Comparison of ENCODE assay signal across 24 cellular contexts in the genomic region with DNA sequence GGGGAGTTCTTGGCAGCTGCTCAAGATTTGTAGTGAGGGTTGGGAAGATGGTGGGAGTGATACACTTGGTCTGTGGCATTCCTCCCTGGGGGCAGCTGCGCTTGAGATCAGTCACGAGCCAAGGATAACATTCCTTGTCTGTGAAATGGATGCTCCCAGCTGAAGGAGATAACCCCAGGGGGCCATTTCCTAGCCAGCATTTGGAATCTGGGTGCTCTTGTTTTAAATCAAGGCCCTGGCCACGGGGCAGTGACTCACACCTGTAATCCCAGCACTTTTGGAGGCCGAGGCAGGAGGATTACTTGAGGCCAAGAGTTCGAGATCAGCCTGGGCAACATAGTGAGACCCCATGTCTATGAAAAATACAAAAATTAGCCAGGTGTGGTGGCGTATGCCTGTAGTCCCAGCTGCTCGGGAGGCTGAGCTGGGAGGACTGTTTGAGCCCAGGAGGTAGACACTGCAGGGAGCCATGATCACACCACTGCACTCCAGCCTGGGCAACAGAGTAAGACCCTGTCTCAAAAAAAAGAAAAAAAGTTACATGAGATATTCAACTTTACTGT. TPM values are rescaled to one million over a fixed set of nuclear protein-coding genes. Genes with fewer than 3 reads are reported as not detected.
A peak's percentile ranks its signal among the peaks of the same experiment; 100 is the strongest.
DNase-seq lines count a peak whose midpoint lies in the region; ATAC-seq and TF ChIP-seq lines count a peak whose summit lies in the region.
"Had no signal": no experiment of that assay in that cellular context is flagged by ENCODE, and none has a peak within 500 bp of the region (broad histone marks: within the 10 kb centered on the region; RNA-seq: fewer than 3 reads in every experiment).

No MANE protein-coding gene starts in this region.

- POLR2A ChIA-PET in activated B cell treated with CpG ODN at 0.5 μM for 24 hours (lab: Charles Lee): interaction anchor here (0.8 kb wide), 1 partner anchor 13 kb away, joined by 7 read pairs; no protein-coding TSS in a partner anchor

- peaks cover 12% of the 10 kb centered on the region for H3K36me3 ChIP-seq in CD4-positive, CD25-positive, alpha-beta regulatory T cell (ENCODE audit: control insufficient read depth, insufficient read depth, low read length)

- CTCF ChIA-PET in activated B cell treated with CpG ODN at 0.5 μM for 24 hours (lab: Charles Lee): interaction anchor here (0.9 to 1.0 kb wide), 2 partner anchors 42 to 237 kb away, joined by 3 read pairs; no protein-coding TSS in a partner anchor

- no peak for TF ChIP-seq CTCF in activated B cell treated with CpG ODN at 0.5 μM for 24 hours (IDR thresholded peaks at IDR 0.05)

- ATAC-seq in CD4-positive, CD25-positive, alpha-beta regulatory T cell (ENCODE audit: low read depth in 2 of 2): no peak
- ATAC-seq in activated B cell treated with CpG ODN at 0.5 μM for 24 hours (ENCODE audit: low read depth) (no peak), memory B cell (ENCODE audit: low read depth) (no peak)
- ATAC-seq: gastroesophageal sphincter, left lung, Panc1, pancreas had no signal

- H3K27me3 ChIP-seq in CD4-positive, CD25-positive, alpha-beta regulatory T cell (ENCODE audit: control insufficient read depth, insufficient read depth, low read length): no peaks in the 10 kb centered on the region
- H3K27me3 ChIP-seq: gastroesophageal sphincter, left lung, pancreas had no signal

- H3K4me3 Mint-ChIP-seq in CD4-positive, CD25-positive, alpha-beta regulatory T cell: peak overlapping the region; percentile 32 to 84 (median 66)
- no peak overlapping the region for H3K4me3 Mint-ChIP-seq in activated B cell treated with CpG ODN at 0.5 μM for 24 hours
- no peak overlapping the region for H3K4me3 Mint-ChIP-seq in memory B cell
- H3K4me3 Mint-ChIP-seq: dendritic cell treated with granulocyte-macrophage colony-stimulating factor and Interleukin-4, amounts not matched to agents 40 ng/mL and 50 ng/mL, for 4 days had no signal

- peak overlapping the region in 2 of 3 donors; percentile 56 to 79 for H3K27ac Mint-ChIP-seq in CD4-positive, CD25-positive, alpha-beta regulatory T cell
- H3K27ac Mint-ChIP-seq in activated B cell treated with CpG ODN at 0.5 μM for 24 hours (peak overlapping the region; percentile 53), memory B cell (peak overlapping the region; percentile 35)

- intact Hi-C loops in activated B cell treated with CpG ODN at 0.5 μM for 24 hours (cut with micrococcal nuclease): no loop called here

- no peak for DNase-seq in CD4-positive, CD25-positive, alpha-beta regulatory T cell
- peak; percentile 9 for DNase-seq in D341Med (ENCODE audit: low spot score)
- DNase-seq in activated B cell treated with CpG ODN at 0.5 μM for 24 hours: no peak
- no peak for DNase-seq in memory B cell (ENCODE audit: low spot score in 2 of 2)
- no peak for DNase-seq in islet precursor cell
- no peak for DNase-seq in hippocampal formation (lab: John Stamatoyannopoulos, UW)
- DNase-seq in mesenteric fat pad (ENCODE audit: low spot score): no peak
- DNase-seq: activated effector memory CD4-positive, alpha-beta T cell treated with anti-CD3 and anti-CD28 coated beads, Interleukin-2, amount 50 U/mL, for 16 hours; DMS 273 treated with DMSO at 0.1 percent for 48 hours; erythroblast; GOT3; left lung; NCI-H1048; NCI-H748 treated with DMSO at 0.1 percent for 48 hours; pancreas; SK-N-SH; stimulated activated CD4-positive, alpha-beta T cell treated with anti-CD3 and anti-CD28 coated beads, Interleukin-4, amount 100 ng/mL, for 4 hours; stimulated activated CD8-positive, alpha-beta memory T cell treated with anti-CD3 and anti-CD28 coated beads, Interleukin-4, amount 100 ng/mL, for 48 hours had no signal

- no peaks in the 10 kb centered on the region for H3K9me3 Mint-ChIP-seq in CD4-positive, CD25-positive, alpha-beta regulatory T cell
- H3K9me3 Mint-ChIP-seq in activated B cell treated with CpG ODN at 0.5 μM for 24 hours (no peaks in the 10 kb centered on the region), memory B cell (no peaks in the 10 kb centered on the region)
- H3K9me3 Mint-ChIP-seq: brain; dendritic cell treated with granulocyte-macrophage colony-stimulating factor and Interleukin-4, amounts not matched to agents 40 ng/mL and 50 ng/mL, for 4 days had no signal

- H3K4me3 ChIP-seq in CD4-positive, CD25-positive, alpha-beta regulatory T cell (ENCODE audit: low read depth, low read length): no peak overlapping the region
- H3K4me3 ChIP-seq: gastroesophageal sphincter, left lung, pancreas, thoracic aorta had no signal

- no peaks in the 10 kb centered on the region for H3K27me3 Mint-ChIP-seq in CD4-positive, CD25-positive, alpha-beta regulatory T cell
- no peaks in the 10 kb centered on the region for H3K27me3 Mint-ChIP-seq in activated B cell treated with CpG ODN at 0.5 μM for 24 hours
- no peaks in the 10 kb centered on the region for H3K27me3 Mint-ChIP-seq in memory B cell
- H3K27me3 Mint-ChIP-seq: brain; dendritic cell treated with granulocyte-macrophage colony-stimulating factor and Interleukin-4, amounts not matched to agents 40 ng/mL and 50 ng/mL, for 4 days had no signal

- peaks cover 3 to 72% (median 41%) of the 10 kb centered on the region in 4 donors for H3K4me1 Mint-ChIP-seq in CD4-positive, CD25-positive, alpha-beta regulatory T cell
- H3K4me1 Mint-ChIP-seq in activated B cell treated with CpG ODN at 0.5 μM for 24 hours (peaks cover 47% of the 10 kb centered on the region), memory B cell (peaks cover 34% of the 10 kb centered on the region)

- H3K27ac ChIP-seq in CD4-positive, CD25-positive, alpha-beta regulatory T cell (ENCODE audit: insufficient read depth, low read length, poor library complexity, severe bottlenecking): no peak overlapping the region
- H3K27ac ChIP-seq: gastroesophageal sphincter, pancreas, thoracic aorta had no signal

- peaks cover 59% of the 10 kb centered on the region for H3K4me1 ChIP-seq in CD4-positive, CD25-positive, alpha-beta regulatory T cell (ENCODE audit: control insufficient read depth, insufficient read depth, low read length, poor library complexity, severe bottlenecking)

- H3K36me3 Mint-ChIP-seq in CD4-positive, CD25-positive, alpha-beta regulatory T cell: peaks cover 13% of the 10 kb centered on the region
- H3K36me3 Mint-ChIP-seq in activated B cell treated with CpG ODN at 0.5 μM for 24 hours (ENCODE audit: low read depth) (peaks cover 20% of the 10 kb centered on the region), memory B cell (peaks cover 6% of the 10 kb centered on the region)

- no peaks in the 10 kb centered on the region for H3K9me3 ChIP-seq in CD4-positive, CD25-positive, alpha-beta regulatory T cell (ENCODE audit: control insufficient read depth in 2 of 2, low read length in 2 of 2)
- H3K9me3 ChIP-seq: gastroesophageal sphincter, left lung, pancreas, SK-N-SH, thoracic aorta had no signal

RNA-seq across cellular contexts. Expression of a gene that starts 4.6 kb away (rescaled TPM):
- total RNA-seq in CD4-positive, CD25-positive, alpha-beta regulatory T cell: 151 TPM
- 10 to 100 TPM; 43.2 to 61.7 (median 52.1) TPM for polyA plus RNA-seq in CD4-positive, CD25-positive, alpha-beta regulatory T cell
- 139 and 159 TPM in 2 replicates for total RNA-seq in activated B cell treated with CpG ODN at 0.5 μM for 24 hours
- total RNA-seq in mesenteric fat pad: 142 TPM

RNA-seq across cellular contexts. Expression of a gene that starts 18.5 kb away (rescaled TPM):
- total RNA-seq in CD4-positive, CD25-positive, alpha-beta regulatory T cell: 232 TPM
- polyA plus RNA-seq in CD4-positive, CD25-positive, alpha-beta regulatory T cell: 100 to 1,000 TPM; 110 to 150 (median 125) TPM
- total RNA-seq in activated B cell treated with CpG ODN at 0.5 μM for 24 hours: 210 and 211 TPM in 2 replicates
- total RNA-seq in mesenteric fat pad: 53.0 TPM

RNA-seq across cellular contexts. Expression of a gene that starts 37.5 kb away (rescaled TPM):
- not detected for total RNA-seq in CD4-positive, CD25-positive, alpha-beta regulatory T cell
- not detected for polyA plus RNA-seq in CD4-positive, CD25-positive, alpha-beta regulatory T cell
- total RNA-seq in activated B cell treated with CpG ODN at 0.5 μM for 24 hours (not detected in 2 replicates), mesenteric fat pad (0.55 TPM)
- total RNA-seq: skeletal muscle tissue had no signal

RNA-seq across cellular contexts. Expression of a gene that starts 56.4 kb away (rescaled TPM):
- total RNA-seq in CD4-positive, CD25-positive, alpha-beta regulatory T cell: 670 TPM
- 100 to 1,000 TPM; 122 to 174 (median 144) TPM for polyA plus RNA-seq in CD4-positive, CD25-positive, alpha-beta regulatory T cell
- total RNA-seq in activated B cell treated with CpG ODN at 0.5 μM for 24 hours: 129 and 135 TPM in 2 replicates
- total RNA-seq in mesenteric fat pad: 127 TPM

RNA-seq across cellular contexts. Expression of a gene that starts 58.3 kb away (rescaled TPM):
- total RNA-seq in CD4-positive, CD25-positive, alpha-beta regulatory T cell: 37.5 TPM
- polyA plus RNA-seq in CD4-positive, CD25-positive, alpha-beta regulatory T cell: 10 to 100 TPM; 44.0 to 62.0 (median 55.7) TPM
- total RNA-seq in activated B cell treated with CpG ODN at 0.5 μM for 24 hours (13.9 and 15.3 TPM in 2 replicates), mesenteric fat pad (75.7 TPM)

Comparison
In these comparisons a context has a peak if more than half of its experiments do, and no peak if none do; other contexts are left out.
1. H3K4me3 Mint-ChIP-seq: peak in CD4-positive, CD25-positive, alpha-beta regulatory T cell (4 of 4); none in activated B cell treated with CpG ODN at 0.5 μM for 24 hours (single experiment) and memory B cell (single experiment).
2. Peak in every context shown above with its lines, with median percentiles within 50 percentile points of each other: H3K27ac Mint-ChIP-seq.